In genomic region chr1:228150021-228150457, GRCh38 we compare ENCODE assay signal across 10 cellular contexts. TPM values are rescaled to one million over a fixed set of nuclear protein-coding genes. Genes with fewer than 3 reads are reported as not detected.
A peak's percentile ranks its signal among the peaks of the same experiment; 100 is the strongest.
DNase-seq lines count a peak whose midpoint lies in the region; ATAC-seq and TF ChIP-seq lines count a peak whose summit lies in the region.
"Had no signal": no experiment of that assay in that cellular context is flagged by ENCODE, and none has a peak within 500 bp of the region (broad histone marks: within the 10 kb centered on the region; RNA-seq: fewer than 3 reads in every experiment).

No MANE protein-coding gene starts in this region.

- intact Hi-C loops in activated CD4-positive, alpha-beta T cell treated with anti-CD3 and anti-CD28 coated beads for 36 hours (cut with DNase I, micrococcal nuclease), result no loop called here

- H3K36me3 Mint-ChIP-seq in activated CD4-positive, alpha-beta T cell treated with anti-CD3 and anti-CD28 coated beads for 36 hours (ENCODE audit: low read depth), result no peaks in the 10 kb centered on the region
- no peaks in the 10 kb centered on the region for H3K36me3 Mint-ChIP-seq in neural crest cell (ENCODE audit: low read depth)

- no peak overlapping the region for H3K4me3 Mint-ChIP-seq in activated CD4-positive, alpha-beta T cell treated with anti-CD3 and anti-CD28 coated beads for 36 hours
- H3K4me3 Mint-ChIP-seq in neural crest cell, result peak overlapping the region; percentile 31

- TF ChIP-seq CTCF in fibroblast of villous mesenchyme (IDR thresholded peaks at IDR 0.05; ENCODE audit: insufficient read depth, low read depth, low read length) (no peak), neural crest cell (conservative IDR thresholded peaks at IDR 0.05) (no peak)

- CTCF ChIA-PET in activated CD4-positive, alpha-beta T cell treated with anti-CD3 and anti-CD28 coated beads for 36 hours (lab: Charles Lee), result no interaction called here

- POLR2A ChIA-PET in activated CD4-positive, alpha-beta T cell treated with anti-CD3 and anti-CD28 coated beads for 36 hours (lab: Charles Lee), result no interaction called here

- no peak overlapping the region for H3K27ac Mint-ChIP-seq in activated CD4-positive, alpha-beta T cell treated with anti-CD3 and anti-CD28 coated beads for 36 hours
- peak overlapping the region; percentile 19 for H3K27ac Mint-ChIP-seq in neural crest cell (ENCODE audit: unreplicated experiment)

- peak; percentile 6 for DNase-seq in activated CD4-positive, alpha-beta T cell treated with anti-CD3 and anti-CD28 coated beads for 36 hours
- no peak for DNase-seq in activated CD4-positive, alpha-beta T cell treated with anti-CD3 and anti-CD28 coated beads for 48 hours
- DNase-seq in fibroblast of villous mesenchyme (ENCODE audit: low read depth) (no peak), neural crest cell (ENCODE audit: low read depth, low spot score) (no peak)
- no peak for DNase-seq in activated CD8-positive, alpha-beta memory T cell treated with anti-CD3 and anti-CD28 coated beads for 24 hours
- DNase-seq: GF-D8 had no signal

- no peaks in the 10 kb centered on the region for H3K4me1 ChIP-seq in urinary bladder (ENCODE audit: insufficient read depth)

- peaks cover 10% of the 10 kb centered on the region for H3K4me1 Mint-ChIP-seq in activated CD4-positive, alpha-beta T cell treated with anti-CD3 and anti-CD28 coated beads for 36 hours
- H3K4me1 Mint-ChIP-seq in neural crest cell, result no peaks in the 10 kb centered on the region

- no peaks in the 10 kb centered on the region for H3K27me3 Mint-ChIP-seq in activated CD4-positive, alpha-beta T cell treated with anti-CD3 and anti-CD28 coated beads for 36 hours
- no peaks in the 10 kb centered on the region for H3K27me3 Mint-ChIP-seq in neural crest cell (ENCODE audit: low read depth)

- peak overlapping the region; percentile 25 for H3K4me3 ChIP-seq in fibroblast of villous mesenchyme (ENCODE audit: low read depth, low read length)
- peak overlapping the region; percentile 26 for H3K4me3 ChIP-seq in urinary bladder (ENCODE audit: low read depth, low read length)
- H3K4me3 ChIP-seq: MG63 had no signal

- no peaks in the 10 kb centered on the region for H3K9me3 Mint-ChIP-seq in activated CD4-positive, alpha-beta T cell treated with anti-CD3 and anti-CD28 coated beads for 36 hours (ENCODE audit: low read depth)
- H3K9me3 Mint-ChIP-seq in neural crest cell, result no peaks in the 10 kb centered on the region

- 31% methylated on average over 9 of the region's 9 CpGs for WGBS in urinary bladder

- H3K36me3 ChIP-seq in urinary bladder (ENCODE audit: insufficient read depth), result no peaks in the 10 kb centered on the region

- no peak for ATAC-seq in activated CD4-positive, alpha-beta T cell treated with anti-CD3 and anti-CD28 coated beads for 36 hours
- ATAC-seq in HG02840 (IDR thresholded peaks at IDR 0.05; ENCODE audit: low FRiP score, unreplicated experiment), result no peak
- no peak for ATAC-seq in HG03354 (IDR thresholded peaks at IDR 0.05; ENCODE audit: poor library complexity, severe bottlenecking, unreplicated experiment)

- peak overlapping the region; percentile 77 for H3K27ac ChIP-seq in urinary bladder (ENCODE audit: low read depth)

RNA-seq across cellular contexts. Expression of gene GJC2, which starts 0.3 kb away (rescaled TPM):
- total RNA-seq in activated CD4-positive, alpha-beta T cell treated with anti-CD3 and anti-CD28 coated beads for 36 hours, result under 1 TPM in 1 of 2 experiments, not detected in 1; 0.64 TPM
- total RNA-seq in fibroblast of villous mesenchyme (2.6 and 3.9 TPM in 2 replicates), neural crest cell (0.65 and 0.68 TPM in 2 replicates), urinary bladder (4.0 TPM)
- 5.4 TPM for polyA plus RNA-seq in urinary bladder

RNA-seq across cellular contexts. Expression of gene GUK1, which starts 10.0 kb away (rescaled TPM):
- 100 to 1,000 TPM; 196 to 270 TPM for total RNA-seq in activated CD4-positive, alpha-beta T cell treated with anti-CD3 and anti-CD28 coated beads for 36 hours
- total RNA-seq in fibroblast of villous mesenchyme (367 and 380 TPM in 2 replicates), neural crest cell (114 and 115 TPM in 2 replicates), urinary bladder (103 TPM)
- polyA plus RNA-seq in urinary bladder, result 492 TPM

RNA-seq across cellular contexts. Expression of gene IBA57, which starts 15.6 kb away (rescaled TPM):
- total RNA-seq in activated CD4-positive, alpha-beta T cell treated with anti-CD3 and anti-CD28 coated beads for 36 hours, result 1 to 10 TPM; 6.0 to 8.3 TPM
- 3.5 and 4.3 TPM in 2 replicates for total RNA-seq in fibroblast of villous mesenchyme
- 8.3 and 10.4 TPM in 2 replicates for total RNA-seq in neural crest cell
- total RNA-seq in urinary bladder, result 5.4 TPM
- 6.6 TPM for polyA plus RNA-seq in urinary bladder

RNA-seq across cellular contexts. Expression of gene MRPL55, which starts 40.9 kb away (rescaled TPM):
- total RNA-seq in activated CD4-positive, alpha-beta T cell treated with anti-CD3 and anti-CD28 coated beads for 36 hours, result 10 to 100 TPM; 51.0 to 57.7 TPM
- 39.3 and 48.0 TPM in 2 replicates for total RNA-seq in fibroblast of villous mesenchyme
- total RNA-seq in neural crest cell, result 61.9 and 67.3 TPM in 2 replicates
- total RNA-seq in urinary bladder, result 22.5 TPM
- polyA plus RNA-seq in urinary bladder, result 109 TPM

RNA-seq across cellular contexts. Expression of gene C1orf35, which starts 46.9 kb away (rescaled TPM):
- 10 to 100 TPM; 14.6 to 22.5 TPM for total RNA-seq in activated CD4-positive, alpha-beta T cell treated with anti-CD3 and anti-CD28 coated beads for 36 hours
- total RNA-seq in fibroblast of villous mesenchyme (5.6 and 5.8 TPM in 2 replicates), neural crest cell (29.1 and 29.7 TPM in 2 replicates), urinary bladder (4.3 TPM)
- 25.7 TPM for polyA plus RNA-seq in urinary bladder
